In the genomic region with DNA sequence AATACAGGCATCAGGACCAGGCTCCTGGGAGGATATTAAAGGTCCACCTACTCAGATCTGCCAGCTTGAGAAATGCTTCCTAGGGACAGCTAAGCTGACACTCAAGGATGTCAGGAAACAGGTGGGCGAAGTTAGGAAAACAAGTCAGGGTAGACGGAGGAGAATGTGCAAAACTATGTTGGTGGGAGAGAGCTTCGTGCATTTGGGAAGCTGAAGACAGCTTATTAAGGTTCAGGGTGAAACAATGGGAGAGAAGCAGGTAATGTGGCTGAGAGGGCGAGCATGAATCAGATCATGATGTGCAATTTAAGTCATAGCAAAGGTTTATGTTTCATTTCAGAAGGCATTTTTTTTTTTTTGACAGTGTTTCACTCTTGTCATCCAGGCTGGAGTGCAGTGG, we compare ENCODE assay signal across 26 cellular contexts.
"Had no signal": no experiment of that assay in that cellular context is flagged by ENCODE, and none has a peak within 500 bp of the region (broad histone marks: within the 10 kb centered on the region; RNA-seq: fewer than 3 reads in every experiment).

No MANE protein-coding gene starts in this region.

- H3K4me3 Mint-ChIP-seq: naive thymus-derived CD4-positive, alpha-beta T cell; natural killer cell; nephron; neural crest cell; stimulated activated effector memory CD8-positive, alpha-beta T cell treated with anti-CD3 and anti-CD28 coated beads, Interleukin-12 subunit alpha, Interleukin-12 subunit beta, amount 100 ng/mL, for 72 hours; stimulated activated naive B cell treated with anti-CD40 and anti-IgM and Interleukin-4, amounts not matched to agents 10 μg/mL and 1 μg/mL and 100 μg/mL, for 72 hours; stimulated activated naive CD8-positive, alpha-beta T cell treated with anti-CD3 and anti-CD28 coated beads, Interleukin-15, Interleukin-2, amounts not matched to agents 100 ng/mL and 50 ng/mL, for 24 hours; type B pancreatic cell had no signal

- H3K36me3 Mint-ChIP-seq: naive thymus-derived CD4-positive, alpha-beta T cell; stimulated activated effector memory CD8-positive, alpha-beta T cell treated with anti-CD3 and anti-CD28 coated beads, Interleukin-12 subunit alpha, Interleukin-12 subunit beta, amount 100 ng/mL, for 72 hours; stimulated activated naive B cell treated with anti-CD40 and anti-IgM and Interleukin-4, amounts not matched to agents 10 μg/mL and 1 μg/mL and 100 μg/mL, for 72 hours; type B pancreatic cell had no signal

- H3K27ac Mint-ChIP-seq: naive thymus-derived CD4-positive, alpha-beta T cell; natural killer cell; nephron; stimulated activated effector memory CD8-positive, alpha-beta T cell treated with anti-CD3 and anti-CD28 coated beads, Interleukin-12 subunit alpha, Interleukin-12 subunit beta, amount 100 ng/mL, for 72 hours; stimulated activated naive B cell treated with anti-CD40 and anti-IgM and Interleukin-4, amounts not matched to agents 10 μg/mL and 1 μg/mL and 100 μg/mL, for 72 hours; stimulated activated naive CD8-positive, alpha-beta T cell treated with anti-CD3 and anti-CD28 coated beads, Interleukin-15, Interleukin-2, amounts not matched to agents 100 ng/mL and 50 ng/mL, for 24 hours; type B pancreatic cell had no signal

- H3K4me1 Mint-ChIP-seq: naive thymus-derived CD4-positive, alpha-beta T cell; natural killer cell; nephron; stimulated activated effector memory CD8-positive, alpha-beta T cell treated with anti-CD3 and anti-CD28 coated beads, Interleukin-12 subunit alpha, Interleukin-12 subunit beta, amount 100 ng/mL, for 72 hours; stimulated activated naive B cell treated with anti-CD40 and anti-IgM and Interleukin-4, amounts not matched to agents 10 μg/mL and 1 μg/mL and 100 μg/mL, for 72 hours had no signal

- H3K9me3 Mint-ChIP-seq: nephron; neural crest cell; stimulated activated naive CD8-positive, alpha-beta T cell treated with anti-CD3 and anti-CD28 coated beads, Interleukin-15, Interleukin-2, amounts not matched to agents 100 ng/mL and 50 ng/mL, for 24 hours; type B pancreatic cell had no signal

- H3K27ac ChIP-seq: neutrophil, pancreas, prostate gland, right lobe of liver, sigmoid colon, stomach, thoracic aorta, thyroid gland, tibial nerve, upper lobe of right lung, uterus had no signal

- DNase-seq: naive thymus-derived CD4-positive, alpha-beta T cell; natural killer cell; pancreas; right cardiac atrium; right lobe of liver; sigmoid colon; small intestine; stimulated activated CD4-positive, alpha-beta T cell treated with anti-CD3 and anti-CD28 coated beads, Interleukin-15, amount 100 ng/mL, for 24 hours; stimulated activated CD4-positive, alpha-beta T cell treated with anti-CD3 and anti-CD28 coated beads, Interleukin-2, amount 100 ng/mL, for 24 hours; stimulated activated CD4-positive, alpha-beta T cell treated with anti-CD3 and anti-CD28 coated beads, Interleukin-2, amount 100 ng/mL, for 48 hours; stimulated activated CD4-positive, alpha-beta T cell treated with anti-CD3 and anti-CD28 coated beads, Interleukin-4, amount 100 ng/mL, for 24 hours; stimulated activated naive B cell treated with anti-CD40 and anti-IgM and Interleukin-4, amounts not matched to agents 10 μg/mL and 1 μg/mL and 100 μg/mL, for 72 hours; stimulated activated naive CD4-positive, alpha-beta T cell treated with Interleukin-2 at 50 U/mL for 16 hours; stomach; thyroid gland; upper lobe of right lung; uterus had no signal
